Comparison of ENCODE assay signal across 8 cellular contexts in the genomic region with DNA sequence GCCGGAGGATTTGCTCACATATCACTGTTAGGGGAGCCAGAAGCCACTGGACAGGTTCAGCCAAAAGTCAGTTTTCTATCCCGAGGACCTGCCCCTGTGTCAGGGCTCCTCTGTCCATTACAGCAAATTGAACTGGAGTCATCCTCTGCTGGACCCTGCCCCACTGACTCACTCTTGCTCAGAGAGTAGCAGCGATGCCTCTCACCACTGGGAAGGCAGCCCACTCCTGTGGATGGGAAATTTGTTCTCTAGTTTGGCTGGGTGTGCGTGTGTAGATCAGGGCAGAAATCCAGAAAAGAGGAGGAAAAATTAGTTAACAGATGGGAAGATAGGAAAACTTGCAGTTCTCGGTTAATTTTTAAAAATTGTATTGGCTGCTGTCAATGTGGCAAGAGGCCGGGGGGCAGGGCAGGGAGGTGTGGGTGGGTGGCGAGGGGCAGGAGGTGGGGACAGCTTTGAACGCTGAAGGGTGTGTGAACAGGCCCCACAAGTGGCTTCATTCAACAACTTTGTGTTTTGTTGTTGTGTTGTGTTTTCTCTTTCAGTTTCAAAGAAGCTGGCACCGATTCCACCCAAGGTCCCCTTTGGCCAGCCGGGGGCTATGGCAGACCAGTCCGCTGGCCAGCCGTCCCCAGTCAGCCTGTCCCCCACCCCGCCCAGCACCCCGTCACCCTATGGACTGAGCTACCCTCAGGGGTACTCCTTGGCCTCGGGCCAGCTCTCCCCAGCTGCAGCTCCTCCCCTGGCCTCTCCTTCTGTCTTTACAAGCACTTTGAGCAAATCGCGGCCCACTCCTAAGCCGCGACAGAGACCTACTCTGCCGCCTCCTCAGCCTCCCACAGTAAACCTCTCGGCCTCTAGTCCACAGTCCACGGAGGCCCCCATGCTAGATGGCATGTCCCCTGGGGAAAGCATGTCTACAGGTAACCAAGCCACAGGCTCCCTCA. TPM values are rescaled to one million over a fixed set of nuclear protein-coding genes. Genes with fewer than 3 reads are reported as not detected.
DNase-seq lines count a peak whose midpoint lies in the region; ATAC-seq and TF ChIP-seq lines count a peak whose summit lies in the region.

No MANE protein-coding gene starts in this region.

- H3K9me3 ChIP-seq in HEK293 (ENCODE audit: control insufficient read depth, insufficient read depth, low read depth, low read length) (no peaks in the 10 kb centered on the region), left lung (no peaks in the 10 kb centered on the region), subcutaneous abdominal adipose tissue (ENCODE audit: control insufficient read depth in 5 of 5, low read length in 5 of 5) (no peaks in the 10 kb centered on the region)

- DNase-seq in MCF 10A (ENCODE audit: unreplicated experiment) (peak; percentile 35), left lung (peak in 1 of 2 donors; percentile 83), NCI-H510A (lab: John Stamatoyannopoulos, UW) (no peak), NCI-H128 (lab: John Stamatoyannopoulos, UW; ENCODE audit: unreplicated experiment) (no peak)
- no peak for DNase-seq in activated CD4-positive, CD25-positive, alpha-beta regulatory T cell treated with anti-CD3 and anti-CD28 coated beads, Interleukin-2, amount 50 U/mL, for 72 hours

- no peak for TF ChIP-seq CTCF in HEK293 (tag by site-specific recombination; IDR thresholded peaks at IDR 0.05)
- TF ChIP-seq CTCF in MCF 10A (IDR thresholded peaks at IDR 0.05; ENCODE audit: unreplicated experiment): no peak
- no peak for TF ChIP-seq CTCF in left lung (IDR thresholded peaks at IDR 0.05)

- H3K36me3 ChIP-seq in HEK293 (ENCODE audit: control insufficient read depth in 2 of 2, insufficient read depth in 1 of 2, low read length in 2 of 2) (peaks cover 0 to 3% of the 10 kb centered on the region in 2 experiments; a peak in 1 of 3 replicates), left lung (no peaks in the 10 kb centered on the region), subcutaneous abdominal adipose tissue (ENCODE audit: control insufficient read depth in 5 of 5, insufficient read depth in 5 of 5, low read length in 5 of 5) (no peaks in the 10 kb centered on the region)

- peak; percentile 79 for ATAC-seq in left lung
- ATAC-seq in esophagus mucosa: no peak

- H3K36me3 Mint-ChIP-seq in MCF 10A (ENCODE audit: insufficient read depth, unreplicated experiment): peaks cover 9% of the 10 kb centered on the region

- intact Hi-C loops in MCF 10A (cut with micrococcal nuclease) (no loop called here), left lung (cut with DNase I) (no loop called here)

- no peaks in the 10 kb centered on the region for H3K27me3 ChIP-seq in left lung
- H3K27me3 ChIP-seq in subcutaneous abdominal adipose tissue (ENCODE audit: control insufficient read depth in 5 of 5, insufficient read depth in 4 of 5, low read length in 5 of 5): peaks cover 0 to 10% (median 3%) of the 10 kb centered on the region in 5 donors

- H3K27ac ChIP-seq in HEK293 (ENCODE audit: extremely low read depth, low read depth, low read length): no peak overlapping the region
- peak overlapping the region in 1 of 2 donors; percentile 75 for H3K27ac ChIP-seq in left lung
- peak overlapping the region; percentile 44 for H3K27ac ChIP-seq in subcutaneous abdominal adipose tissue (ENCODE audit: low read depth, low read length)

- H3K4me3 ChIP-seq in HEK293 (ENCODE audit: low read depth, low read length) (no peak overlapping the region), left lung (no peak overlapping the region), subcutaneous abdominal adipose tissue (ENCODE audit: low read depth in 1 of 5, low read length in 5 of 5) (peak overlapping the region in 4 of 5 donors; percentile 8 to 53 (median 34))

- CTCF ChIA-PET in HEK293 (lab: Yijun Ruan, JAX) (interaction anchor here (1.5 to 2.5 kb wide), 2 partner anchors 18 to 46 kb away, joined by 4 to 15 read pairs; no protein-coding TSS in a partner anchor), MCF 10A (lab: Yijun Ruan, JAX) (interaction anchor here (0.8 to 1.1 kb wide), 3 partner anchors 19 to 201 kb away, joined by 3 to 5 read pairs (median 3); no protein-coding TSS in a partner anchor)

- H3K27me3 Mint-ChIP-seq in MCF 10A (ENCODE audit: insufficient read depth, unreplicated experiment): no peaks in the 10 kb centered on the region

- no peak overlapping the region for H3K9ac ChIP-seq in subcutaneous abdominal adipose tissue (ENCODE audit: low read length in 5 of 5)

- POLR2A ChIA-PET in HEK293 (lab: Yijun Ruan, JAX) (interaction anchor here (0.6 kb wide), 1 partner anchor 34 kb away, joined by 3 read pairs; no protein-coding TSS in a partner anchor), MCF 10A (lab: Yijun Ruan, JAX) (no interaction called here)

- H3K27ac Mint-ChIP-seq in MCF 10A (ENCODE audit: low read depth, unreplicated experiment): peak overlapping the region; percentile 42

- no TSS peak for BruUV-seq in MCF 10A (replicated peaks; lab: Mats Ljungman, UMichigan)

- peaks cover 10% of the 10 kb centered on the region for H3K4me1 Mint-ChIP-seq in MCF 10A (ENCODE audit: insufficient read depth, unreplicated experiment)

- H3K4me3 Mint-ChIP-seq in MCF 10A (ENCODE audit: unreplicated experiment): no peak overlapping the region

- no peaks in the 10 kb centered on the region for H3K4me1 ChIP-seq in HEK293 (ENCODE audit: control insufficient read depth, insufficient read depth, low read length)
- peaks cover 0 to 3% of the 10 kb centered on the region in 2 donors for H3K4me1 ChIP-seq in left lung
- peaks cover 1 to 22% (median 15%) of the 10 kb centered on the region in 5 donors for H3K4me1 ChIP-seq in subcutaneous abdominal adipose tissue (ENCODE audit: control insufficient read depth in 5 of 5, insufficient read depth in 5 of 5, low read length in 5 of 5)

- no peaks in the 10 kb centered on the region for H3K9me3 Mint-ChIP-seq in MCF 10A (ENCODE audit: unreplicated experiment)

TF ChIP-seq in HEK293, 187 proteins besides CTCF, POLR2A, EP300 and RAD21:
- TF ChIP-seq ZFHX2 (tag by site-specific recombination; conservative IDR thresholded peaks at IDR 0.05) (peak; percentile 58), ZNF777 (tag by site-specific recombination; IDR thresholded peaks at IDR 0.05; ENCODE audit: borderline replicate concordance) (no peak), EGR2 (tag by site-specific recombination; IDR thresholded peaks at IDR 0.05; ENCODE audit: low read depth) (peak; percentile 52; the same call in 1 of the 2 replicates), GLIS1 (tag by site-specific recombination; IDR thresholded peaks at IDR 0.05) (peak; percentile 25; the same call in 1 of the 2 replicates)

RNA-seq across cellular contexts. Expression of a gene that starts 33.6 kb away (rescaled TPM):
- total RNA-seq in MCF 10A (2022): 67.1 and 67.4 TPM in 2 replicates
- 10 to 100 TPM; 40.0 to 52.3 TPM for total RNA-seq in left lung
- total RNA-seq in esophagus mucosa: 39.0 TPM

Comparison
In these comparisons a context has a peak if more than half of its experiments do, and no peak if none do; other contexts are left out.
1. H3K4me3 ChIP-seq: peak in subcutaneous abdominal adipose tissue (4 of 5); none in HEK293 (single experiment) and left lung (0 of 2).